ENCODE assay signal across 37 cellular contexts in genomic region chr17:67072885-67073284, GRCh38. TPM values are rescaled to one million over a fixed set of nuclear protein-coding genes. Genes with fewer than 3 reads are reported as not detected.
"Had no signal": no experiment of that assay in that cellular context is flagged by ENCODE, and none has a peak within 500 bp of the region (broad histone marks: within the 10 kb centered on the region; RNA-seq: fewer than 3 reads in every experiment).

No MANE protein-coding gene starts in this region.

- H3K4me3 ChIP-seq: MG63 had no signal

- H3K9ac ChIP-seq: KMS-11 had no signal

- H3K4me2 ChIP-seq: KMS-11 had no signal

- H3K27ac ChIP-seq: KMS-11 had no signal

- H3K27me3 ChIP-seq: MG63 had no signal

- H3K9me3 ChIP-seq: MG63 had no signal

- DNase-seq: Karpas-422, Kasumi-1, MG63, MM.1S, MV-4-11, NCI-H1048, NCI-H1092, NCI-H1092 treated with DMSO at 0.1 percent for 48 hours, NCI-H1105, NCI-H1105 treated with DMSO at 0.1 percent for 48 hours, NCI-H1417, NCI-H1417 treated with DMSO at 0.1 percent for 48 hours, NCI-H1436, NCI-H1436 treated with DMSO at 0.1 percent for 48 hours, NCI-H146, NCI-H1694, NCI-H1694 treated with DMSO at 0.1 percent for 48 hours, NCI-H187, NCI-H187 treated with DMSO at 0.1 percent for 48 hours, NCI-H1930, NCI-H2029, NCI-H2029 treated with DMSO at 0.1 percent for 48 hours, NCI-H2081, NCI-H2081 treated with DMSO at 0.1 percent for 48 hours, NCI-H2107, NCI-H2171, NCI-H2171 treated with DMSO at 0.1 percent for 48 hours, NCI-H2227 treated with DMSO at 0.1 percent for 48 hours, NCI-H226, NCI-H345, NCI-H446, NCI-H446 treated with DMSO at 0.1 percent for 48 hours, NCI-H510A had no signal

RNA-seq across cellular contexts. Expression of gene CACNG1, which starts 28.5 kb away (rescaled TPM):
- total RNA-seq: M059J, MCF 10A, NCI-H460 had no signal
